In genomic region chr14:69087061-69087461, GRCh38 we compare ENCODE assay signal across 12 cellular contexts.
DNase-seq lines count a peak whose midpoint lies in the region; ATAC-seq and TF ChIP-seq lines count a peak whose summit lies in the region.
"Had no signal": no experiment of that assay in that cellular context is flagged by ENCODE, and none has a peak within 500 bp of the region (broad histone marks: within the 10 kb centered on the region; RNA-seq: fewer than 3 reads in every experiment).

No MANE protein-coding gene starts in this region.

- no peaks in the 10 kb centered on the region for H3K27me3 ChIP-seq in breast epithelium
- H3K27me3 ChIP-seq in left ventricle myocardium inferior (ENCODE audit: low read depth), result no peaks in the 10 kb centered on the region

- TF ChIP-seq POLR2A in breast epithelium (IDR thresholded peaks at IDR 0.05), result no peak

- TF ChIP-seq CTCF in breast epithelium (IDR thresholded peaks at IDR 0.05) (no peak), left ventricle myocardium inferior (IDR thresholded peaks at IDR 0.05; ENCODE audit: borderline replicate concordance) (no peak)

- peaks cover 0 to 15% of the 10 kb centered on the region in 2 donors for H3K4me1 ChIP-seq in breast epithelium
- H3K4me1 ChIP-seq in left ventricle myocardium inferior, result peaks cover 13% of the 10 kb centered on the region

- H3K4me3 ChIP-seq in breast epithelium (no peak overlapping the region), left ventricle myocardium inferior (no peak overlapping the region)

- H3K27ac ChIP-seq in breast epithelium, result peak overlapping the region; percentile 91 to 96
- peak overlapping the region; percentile 16 for H3K27ac ChIP-seq in left ventricle myocardium inferior (replicated peaks)

- H3K36me3 ChIP-seq in breast epithelium (no peaks in the 10 kb centered on the region), left ventricle myocardium inferior (peaks cover 67% of the 10 kb centered on the region)

- ATAC-seq in GM19351 (IDR thresholded peaks at IDR 0.05; ENCODE audit: unreplicated experiment), result no peak
- ATAC-seq: activated CD4-positive, alpha-beta T cell treated with anti-CD3 and anti-CD28 coated beads for 36 hours; stimulated activated naive CD8-positive, alpha-beta T cell treated with anti-CD3 and anti-CD28 coated beads, Interleukin-15, Interleukin-2, amounts not matched to agents 100 U/mL and 50 U/mL, for 24 hours had no signal

- DNase-seq in EH (ENCODE audit: low read depth) (peak; percentile 59), breast epithelium (ENCODE audit: low spot score in 2 of 2) (peak in 1 of 2 donors; percentile 63), left ventricle myocardium inferior (no peak), pons (ENCODE audit: low spot score) (peak; percentile 20), NOMO-1 treated with dmso at 0.1 percent for 144 hours (lab: John Stamatoyannopoulos, UW; ENCODE audit: unreplicated experiment) (no peak), AG08396 (ENCODE audit: low spot score) (no peak)
- no peak for DNase-seq in stimulated activated naive CD4-positive, alpha-beta T cell (lab: John Stamatoyannopoulos, UW)
- DNase-seq: activated CD4-positive, alpha-beta T cell treated with anti-CD3 and anti-CD28 coated beads for 36 hours; EL; NCI-H526 treated with DMSO at 0.1 percent for 48 hours; stimulated activated naive CD8-positive, alpha-beta T cell treated with anti-CD3 and anti-CD28 coated beads, Interleukin-15, Interleukin-2, amounts not matched to agents 100 U/mL and 50 U/mL, for 24 hours had no signal

- H3K9me3 ChIP-seq in breast epithelium (no peaks in the 10 kb centered on the region), left ventricle myocardium inferior (replicated peaks) (no peaks in the 10 kb centered on the region)

- intact Hi-C loops in breast epithelium (cut with DNase I; ENCODE audit: low total_unique reads) (no loop called here), left ventricle myocardium inferior (cut with micrococcal nuclease) (no loop called here)

Comparison
In these comparisons a context has a peak if more than half of its experiments do, and no peak if none do; other contexts are left out.
1. DNase-seq: peak in EH (single experiment) and pons (single experiment); none in left ventricle myocardium inferior (single experiment), stimulated activated naive CD4-positive, alpha-beta T cell (0 of 6), NOMO-1 treated with dmso at 0.1 percent for 144 hours (single experiment) and AG08396 (single experiment).